8 cellular contexts compared by ENCODE assay signal in genomic region chr9:121200346-121200745, GRCh38. TPM values are rescaled to one million over a fixed set of nuclear protein-coding genes. Genes with fewer than 3 reads are reported as not detected.
DNase-seq lines count a peak whose midpoint lies in the region; ATAC-seq, FAIRE-seq and TF ChIP-seq lines count a peak whose summit lies in the region.

No MANE protein-coding gene starts in this region.

- no peak for TF ChIP-seq EP300 in A549 (IDR thresholded peaks at IDR 0.05)

- H3K27me3 ChIP-seq in HUES6 (ENCODE audit: control insufficient read depth, insufficient read depth, low read length) = peaks cover 6% of the 10 kb centered on the region; the same call in 1 of the 2 replicates
- H3K27me3 ChIP-seq in mammary epithelial cell (ENCODE audit: insufficient read depth, low read length) = no peaks in the 10 kb centered on the region
- no peaks in the 10 kb centered on the region for H3K27me3 ChIP-seq in mucosa of stomach (ENCODE audit: control insufficient read depth, insufficient read depth, low read length)

- ATAC-seq in A549 = no peak
- ATAC-seq in GM18505 (IDR thresholded peaks at IDR 0.05; ENCODE audit: unreplicated experiment) = no peak
- ATAC-seq in HG02973 (IDR thresholded peaks at IDR 0.05; ENCODE audit: unreplicated experiment) = no peak
- ATAC-seq in HG03045 (IDR thresholded peaks at IDR 0.05; ENCODE audit: unreplicated experiment) = no peak

- POLR2A ChIA-PET in A549 (lab: Yijun Ruan, JAX) = interaction anchor here (1.0 kb wide), 1 partner anchor 79 kb away, joined by 3 read pairs; no protein-coding TSS in a partner anchor

- H3K9me3 ChIP-seq in A549 (no peaks in the 10 kb centered on the region), HUES6 (ENCODE audit: control insufficient read depth, insufficient read depth, low read depth, low read length) (no peaks in the 10 kb centered on the region), mammary epithelial cell (replicated peaks; ENCODE audit: insufficient read depth, low read length) (no peaks in the 10 kb centered on the region), mucosa of stomach (ENCODE audit: control insufficient read depth, low read length) (no peaks in the 10 kb centered on the region)

- TSS peak; percentile 19 for BruUV-seq in mammary epithelial cell (replicated peaks; lab: Mats Ljungman, UMichigan)

- peaks cover 72% of the 10 kb centered on the region for H3K79me2 ChIP-seq in mammary epithelial cell (ENCODE audit: insufficient read depth, low read length)

- intact Hi-C loops in mammary epithelial cell (cut with micrococcal nuclease) = loop anchor here (2.0 to 5.0 kb wide), 2 partner anchors 78 to 128 kb away; no protein-coding TSS in a partner anchor

- H3K4me1 ChIP-seq in A549 (peaks cover 50% of the 10 kb centered on the region), HUES6 (ENCODE audit: control insufficient read depth, insufficient read depth, low read length) (peaks cover 26% of the 10 kb centered on the region), mammary epithelial cell (ENCODE audit: insufficient read depth, low read length) (peaks cover 38% of the 10 kb centered on the region), mucosa of stomach (ENCODE audit: control insufficient read depth, insufficient read depth, low read length) (peaks cover 24% of the 10 kb centered on the region)

- peak overlapping the region; percentile 91 for H3K4me2 ChIP-seq in A549
- peak overlapping the region; percentile 95 for H3K4me2 ChIP-seq in mammary epithelial cell (ENCODE audit: insufficient read depth, low read depth, low read length)

- no peak for TF ChIP-seq CTCF in A549 (IDR thresholded peaks at IDR 0.05)
- TF ChIP-seq CTCF in mammary epithelial cell (conservative IDR thresholded peaks at IDR 0.05 in 1 of 2, IDR thresholded peaks at IDR 0.05 in 1 of 2; ENCODE audit: extremely low read depth in 1 of 2, insufficient read depth in 1 of 2, low read depth in 1 of 2, low read length in 2 of 2) = no peak

- peaks cover 11% of the 10 kb centered on the region for H4K20me1 ChIP-seq in mammary epithelial cell (ENCODE audit: insufficient read depth, low read length)

- peak overlapping the region; percentile 83 for H3K9ac ChIP-seq in HUES6 (ENCODE audit: low read length)
- peak overlapping the region; percentile 75 for H3K9ac ChIP-seq in mammary epithelial cell (ENCODE audit: insufficient read depth, low read length)
- peak overlapping the region; percentile 93 for H3K9ac ChIP-seq in mucosa of stomach (ENCODE audit: low read length)

- CTCF ChIA-PET in A549 (lab: Yijun Ruan, JAX) (interaction anchor here (1.2 to 2.5 kb wide), 5 partner anchors 15 to 199 kb away, joined by 3 to 10 read pairs (median 8); no protein-coding TSS in a partner anchor), mammary epithelial cell (lab: Charles Lee; ENCODE audit: low non-redundant PET) (no interaction called here)

- in situ Hi-C loops in mammary epithelial cell (cut with MboI; ENCODE audit: low sequenced_read_pairs in 2 of 2) = loop anchor here in 1 of 2 donors (10.0 kb wide), 1 partner anchor 104 kb away; no protein-coding TSS in a partner anchor

- TF ChIP-seq POLR2A in A549 (IDR thresholded peaks at IDR 0.05; ENCODE audit: low read length) (no peak), GM18505 (IDR thresholded peaks at IDR 0.05; ENCODE audit: borderline replicate concordance, extremely low read depth, insufficient read depth, insufficient read length) (no peak)

- H2AFZ ChIP-seq in mammary epithelial cell (ENCODE audit: low read depth, low read length) = no peak overlapping the region

- TF ChIP-seq RAD21 in A549 (conservative IDR thresholded peaks at IDR 0.05 in 1 of 2, IDR thresholded peaks at IDR 0.05 in 1 of 2) = no peak

- H3K36me3 ChIP-seq in HUES6 (ENCODE audit: control insufficient read depth, insufficient read depth, low read length) (no peaks in the 10 kb centered on the region), mammary epithelial cell (ENCODE audit: insufficient read depth, low read length) (no peaks in the 10 kb centered on the region), mucosa of stomach (ENCODE audit: control insufficient read depth, insufficient read depth, low read length) (no peaks in the 10 kb centered on the region)

- no peak for DNase-seq in A549 (ENCODE audit: low read depth in 1 of 2, low spot score in 1 of 2)
- DNase-seq in mammary epithelial cell = no peak
- no peak for DNase-seq in NCI-H748 (lab: John Stamatoyannopoulos, UW; ENCODE audit: unreplicated experiment)

- dilution Hi-C loops in mammary epithelial cell (cut with HindIII; ENCODE audit: low sequenced_read_pairs) = loop anchor here (25.0 kb wide), 1 partner anchor 212 kb away; no protein-coding TSS in a partner anchor

- 12% methylated on average over 4 of the region's 4 CpGs for WGBS in A549 (ENCODE audit: missing lambda C conversion rate)
- WGBS in mammary epithelial cell (ENCODE audit: low coverage, missing lambda C conversion rate) = 0% methylated on average over 4 of the region's 4 CpGs

- H3K27ac ChIP-seq in A549 (peak overlapping the region; percentile 88 to 97), HUES6 (ENCODE audit: low read depth, low read length) (no peak overlapping the region), mammary epithelial cell (ENCODE audit: insufficient read depth, low read depth, low read length) (peak overlapping the region; percentile 64)

- H3K4me3 ChIP-seq in A549 (peak overlapping the region; percentile 89), HUES6 (ENCODE audit: low read depth, low read length) (peak overlapping the region; percentile 66), mammary epithelial cell (replicated peaks in 1 of 3; ENCODE audit: insufficient read depth in 1 of 3, low read depth in 2 of 3, low read length in 3 of 3) (peak overlapping the region; percentile 69 to 97 (median 85)), mucosa of stomach (ENCODE audit: low read length) (peak overlapping the region; percentile 73)

- FAIRE-seq in A549 (lab: Jason Lieb, UNC) = no peak

TF ChIP-seq in A549, 52 proteins besides CTCF, POLR2A, EP300 and RAD21:
- TF ChIP-seq RCOR1 (IDR thresholded peaks at IDR 0.05; ENCODE audit: low read depth, low read length) = no peak
- TF ChIP-seq CBX2 (IDR thresholded peaks at IDR 0.05; ENCODE audit: borderline replicate concordance, low read depth) = no peak
- no peak for TF ChIP-seq JUN (IDR thresholded peaks at IDR 0.05)
- TF ChIP-seq HEYL (CRISPR knock-in tag; IDR thresholded peaks at IDR 0.05) = no peak
- TF ChIP-seq NFE2L2 (conservative IDR thresholded peaks at IDR 0.05; ENCODE audit: low read length) = no peak

RNA-seq across cellular contexts. Expression of gene RAB14, which starts 1.3 kb away (rescaled TPM):
- polyA plus RNA-seq in A549 (2011; rRNA removed) (54.1 and 55.7 TPM in 2 replicates), A549 (2017; fragmentation: RNase III; extraction: RNeasy Plus Mini Kit Qiagen cat#74134 plus additional on column Dnase treatment) (38.4 to 40.2 TPM (median 38.8 TPM) in 3 replicates), mammary epithelial cell (24.7 TPM)
- 12.6 and 14.0 TPM in 2 replicates for polyA plus RNA-seq in A549 (2012; cell fraction: cytosol; rRNA removed)
- polyA plus RNA-seq in A549 (2012; cell fraction: nucleus; rRNA removed) = 6.3 and 11.1 TPM in 2 replicates
- polyA minus RNA-seq in A549 (2011; rRNA and poly(A)+ RNA removed) = 14.2 and 15.3 TPM in 2 replicates
- total RNA-seq in mammary epithelial cell = 10 to 100 TPM; 27.5 to 74.6 TPM
- 33.8 TPM for polyA minus RNA-seq in mammary epithelial cell
